9 cellular contexts compared by ENCODE assay signal in the genomic region with DNA sequence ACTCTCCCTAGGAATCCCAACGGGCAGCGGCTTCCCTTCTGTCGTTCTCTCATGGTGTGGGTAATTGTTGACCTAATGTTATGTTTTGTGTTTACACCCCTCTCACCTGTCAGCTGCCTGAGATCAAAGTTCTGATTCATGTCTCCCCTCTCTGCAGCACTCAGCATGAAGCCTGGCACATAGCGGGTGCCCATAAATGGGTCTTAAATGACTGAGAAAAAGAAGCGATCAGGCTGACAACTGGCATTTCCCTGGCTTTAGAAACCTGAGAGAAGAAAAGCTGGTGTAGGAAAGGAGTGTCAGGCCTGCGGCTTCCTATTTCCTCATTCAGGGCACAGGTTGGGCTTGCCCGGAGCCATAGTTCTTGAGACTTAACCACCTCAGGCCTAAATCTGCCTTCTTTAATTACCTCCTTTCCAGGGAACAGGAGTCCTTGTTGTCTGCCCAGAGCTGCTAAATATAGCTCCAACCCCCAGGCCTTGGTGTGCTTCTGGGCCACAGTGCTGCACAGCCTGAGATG. TPM values are rescaled to one million over a fixed set of nuclear protein-coding genes. Genes with fewer than 3 reads are reported as not detected.
A peak's percentile ranks its signal among the peaks of the same experiment; 100 is the strongest.
DNase-seq lines count a peak whose midpoint lies in the region; ATAC-seq lines count a peak whose summit lies in the region.
"Had no signal": no experiment of that assay in that cellular context is flagged by ENCODE, and none has a peak within 500 bp of the region (broad histone marks: within the 10 kb centered on the region; RNA-seq: fewer than 3 reads in every experiment).

No MANE protein-coding gene starts in this region.

- H3K36me3 ChIP-seq in naive thymus-derived CD4-positive, alpha-beta T cell (ENCODE audit: control insufficient read depth in 2 of 3, insufficient read depth in 3 of 3, low read length in 3 of 3) = no peaks in the 10 kb centered on the region

- peaks cover 0 to 3% (median 0%) of the 10 kb centered on the region in 11 donors for H3K9me3 Mint-ChIP-seq in naive thymus-derived CD4-positive, alpha-beta T cell

- DNase-seq in DMS53 (lab: John Stamatoyannopoulos, UW) (peak; percentile 86), NCI-H2107 treated with DMSO at 0.1 percent for 48 hours (lab: John Stamatoyannopoulos, UW; ENCODE audit: unreplicated experiment) (peak; percentile 91), dermis blood vessel endothelial cell (peak; percentile 22)
- DNase-seq in naive thymus-derived CD4-positive, alpha-beta T cell = peak in 1 of 9 donors; percentile 11
- DNase-seq: NCI-H524 treated with DMSO at 0.1 percent for 48 hours had no signal

- peak overlapping the region; percentile 15 to 86 (median 57) for H3K27ac Mint-ChIP-seq in naive thymus-derived CD4-positive, alpha-beta T cell

- intact Hi-C loops in naive thymus-derived CD4-positive, alpha-beta T cell (cut with micrococcal nuclease) = loop anchor here in 1 of 2 donors (5.0 kb wide), 1 partner anchor 33 kb away; a partner anchor contains a TSS

- CTCF ChIA-PET in naive thymus-derived CD4-positive, alpha-beta T cell (lab: Charles Lee) = no interaction called here

- peaks cover 5 to 12% of the 10 kb centered on the region in 2 donors for H3K4me1 ChIP-seq in naive thymus-derived CD4-positive, alpha-beta T cell (ENCODE audit: control insufficient read depth in 2 of 2, insufficient read depth in 2 of 2, low read length in 2 of 2)

- POLR2A ChIA-PET in naive thymus-derived CD4-positive, alpha-beta T cell (lab: Charles Lee) = no interaction called here

- H3K4me3 Mint-ChIP-seq in naive thymus-derived CD4-positive, alpha-beta T cell = peak overlapping the region in 8 of 10 donors; percentile 14 to 67 (median 44)

- H3K27me3 Mint-ChIP-seq in naive thymus-derived CD4-positive, alpha-beta T cell = no peaks in the 10 kb centered on the region

- H3K4me3 ChIP-seq in naive thymus-derived CD4-positive, alpha-beta T cell (ENCODE audit: low read length) = no peak overlapping the region

- H3K27ac ChIP-seq in naive thymus-derived CD4-positive, alpha-beta T cell (ENCODE audit: low read depth, low read length) = no peak overlapping the region

- peak; percentile 27 for ATAC-seq in naive thymus-derived CD4-positive, alpha-beta T cell
- ATAC-seq in HG02884 (IDR thresholded peaks at IDR 0.05; ENCODE audit: unreplicated experiment) (no peak), GM18873 (IDR thresholded peaks at IDR 0.05; ENCODE audit: low FRiP score, unreplicated experiment) (no peak), HG03139 (IDR thresholded peaks at IDR 0.05; ENCODE audit: unreplicated experiment) (no peak), HG03175 (IDR thresholded peaks at IDR 0.05; ENCODE audit: unreplicated experiment) (no peak)

- H3K9me3 ChIP-seq in naive thymus-derived CD4-positive, alpha-beta T cell (ENCODE audit: control insufficient read depth in 2 of 3, low read length in 3 of 3) = no peaks in the 10 kb centered on the region

- H3K36me3 Mint-ChIP-seq in naive thymus-derived CD4-positive, alpha-beta T cell = peaks cover 0 to 20% (median 12%) of the 10 kb centered on the region in 5 donors

- peaks cover 31 to 55% (median 49%) of the 10 kb centered on the region in 7 donors for H3K4me1 Mint-ChIP-seq in naive thymus-derived CD4-positive, alpha-beta T cell

- no peaks in the 10 kb centered on the region for H3K27me3 ChIP-seq in naive thymus-derived CD4-positive, alpha-beta T cell (ENCODE audit: control insufficient read depth in 2 of 2, insufficient read depth in 2 of 2, low read length in 2 of 2)

RNA-seq across cellular contexts. Expression of a gene that starts 31.8 kb away (rescaled TPM):
- 45.8 and 57.7 TPM in 2 replicates for total RNA-seq in dermis blood vessel endothelial cell
- total RNA-seq in naive thymus-derived CD4-positive, alpha-beta T cell = 10 to 100 TPM; 12.5 to 95.2 (median 52.3) TPM
- 10 to 100 TPM; 10.3 to 12.1 TPM for polyA plus RNA-seq in naive thymus-derived CD4-positive, alpha-beta T cell
